ENCODE assay signal across 9 cellular contexts in the genomic region with DNA sequence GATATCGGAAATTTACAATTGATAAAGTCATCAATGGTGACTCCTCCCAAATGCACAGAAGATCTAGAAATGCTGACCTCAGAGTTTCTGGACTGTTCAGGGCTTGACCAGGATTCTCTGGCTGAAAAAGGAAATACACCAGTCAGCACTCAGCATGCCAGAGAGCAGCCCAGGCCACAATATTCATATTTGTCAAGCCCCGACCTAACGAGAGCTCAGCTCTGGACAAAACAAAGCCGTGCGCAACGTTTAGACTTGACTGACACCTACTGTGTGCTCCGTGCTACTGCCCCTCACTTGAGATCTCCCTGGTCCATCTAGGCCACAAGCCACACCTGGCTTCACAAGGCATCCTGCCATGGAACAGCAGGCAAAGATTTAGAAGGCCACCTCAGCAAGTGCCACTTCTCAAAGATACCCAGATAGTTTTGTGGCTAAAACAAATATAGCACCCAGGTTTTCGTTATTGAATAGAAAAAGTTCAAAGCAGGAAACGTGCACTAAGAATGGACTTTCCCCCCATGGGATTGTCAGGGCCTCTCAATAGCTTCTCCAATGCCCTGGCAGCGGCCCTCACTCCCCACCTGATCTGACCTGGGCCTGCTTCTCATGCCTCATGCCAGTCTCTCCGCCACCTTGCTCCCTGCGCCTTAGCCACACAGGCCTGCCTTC.
DNase-seq lines count a peak whose midpoint lies in the region; ATAC-seq, FAIRE-seq and TF ChIP-seq lines count a peak whose summit lies in the region.
"Had no signal": no experiment of that assay in that cellular context is flagged by ENCODE, and none has a peak within 500 bp of the region (broad histone marks: within the 10 kb centered on the region; RNA-seq: fewer than 3 reads in every experiment).

No MANE protein-coding gene starts in this region.

- no peak overlapping the region for H3K27ac ChIP-seq in RWPE1

- H3K27ac Mint-ChIP-seq in T-cell: peak overlapping the region; percentile 94 to 95
- peak overlapping the region; percentile 89 for H3K27ac Mint-ChIP-seq in stimulated activated naive CD8-positive, alpha-beta T cell treated with anti-CD3 and anti-CD28 coated beads, Interleukin-15, Interleukin-2, amounts not matched to agents 100 ng/mL and 50 ng/mL, for 24 hours

- peaks cover 54% of the 10 kb centered on the region for H3K36me3 Mint-ChIP-seq in T-cell
- H3K36me3 Mint-ChIP-seq in stimulated activated naive CD8-positive, alpha-beta T cell treated with anti-CD3 and anti-CD28 coated beads, Interleukin-15, Interleukin-2, amounts not matched to agents 100 ng/mL and 50 ng/mL, for 24 hours (ENCODE audit: low read depth): peaks cover 40% of the 10 kb centered on the region

- peak; percentile 58 for ATAC-seq in HG02623 (IDR thresholded peaks at IDR 0.05; ENCODE audit: unreplicated experiment)
- ATAC-seq in T-cell (replicated peaks in 1 of 4): peak in 3 of 4 experiments; percentile 8 to 29 (median 20)
- peak; percentile 18 to 41 for ATAC-seq in left cardiac atrium

- H3K4me1 Mint-ChIP-seq in T-cell: peaks cover 96 to 97% (median 97%) of the 10 kb centered on the region in 3 donors
- H3K4me1 Mint-ChIP-seq in stimulated activated naive CD8-positive, alpha-beta T cell treated with anti-CD3 and anti-CD28 coated beads, Interleukin-15, Interleukin-2, amounts not matched to agents 100 ng/mL and 50 ng/mL, for 24 hours (ENCODE audit: low read depth): peaks cover 98% of the 10 kb centered on the region

- no peak for TF ChIP-seq CTCF in RWPE1 (conservative IDR thresholded peaks at IDR 0.05; ENCODE audit: low read depth)

- POLR2A ChIA-PET in T-cell (lab: Charles Lee): interaction anchor here (0.6 to 3.5 kb wide), 4 partner anchors 14 to 27 kb away, joined by 3 to 14 read pairs (median 6); no protein-coding TSS in a partner anchor
- POLR2A ChIA-PET in RWPE1 (lab: Yijun Ruan, JAX; ENCODE audit: low non-redundant PET): no interaction called here

- FAIRE-seq in HTR-8/SVneo (lab: Jason Lieb, UNC): no peak
- FAIRE-seq: TTC549 had no signal

- peak; percentile 9 to 23 for DNase-seq in SHP77 (lab: John Stamatoyannopoulos, UW)
- no peak for DNase-seq in SHP77 treated with DMSO at 0.1 percent for 48 hours (lab: John Stamatoyannopoulos, UW)
- peak in 12 of 34 experiments; percentile 24 to 45 (median 36) for DNase-seq in T-cell
- no peak for DNase-seq in left cardiac atrium
- no peak for DNase-seq in HTR-8/SVneo (ENCODE audit: insufficient read length, low spot score)
- DNase-seq in RWPE1 (ENCODE audit: low spot score): no peak

- CTCF ChIA-PET in T-cell (lab: Charles Lee): interaction anchor here (0.7 to 1.2 kb wide), 8 partner anchors 8 to 58 kb away, joined by 3 to 5 read pairs (median 4); no protein-coding TSS in a partner anchor
- CTCF ChIA-PET in RWPE1 (lab: Yijun Ruan, JAX): interaction anchor here (0.6 kb wide), 1 partner anchor 27 kb away, joined by 3 read pairs; no protein-coding TSS in a partner anchor

- no peaks in the 10 kb centered on the region for H3K27me3 Mint-ChIP-seq in T-cell
- no peaks in the 10 kb centered on the region for H3K27me3 Mint-ChIP-seq in stimulated activated naive CD8-positive, alpha-beta T cell treated with anti-CD3 and anti-CD28 coated beads, Interleukin-15, Interleukin-2, amounts not matched to agents 100 ng/mL and 50 ng/mL, for 24 hours

- peak overlapping the region; percentile 50 to 85 (median 61) for H3K4me3 Mint-ChIP-seq in T-cell
- peak overlapping the region; percentile 32 for H3K4me3 Mint-ChIP-seq in stimulated activated naive CD8-positive, alpha-beta T cell treated with anti-CD3 and anti-CD28 coated beads, Interleukin-15, Interleukin-2, amounts not matched to agents 100 ng/mL and 50 ng/mL, for 24 hours

- H3K9me3 Mint-ChIP-seq in T-cell: no peaks in the 10 kb centered on the region
- H3K9me3 Mint-ChIP-seq in stimulated activated naive CD8-positive, alpha-beta T cell treated with anti-CD3 and anti-CD28 coated beads, Interleukin-15, Interleukin-2, amounts not matched to agents 100 ng/mL and 50 ng/mL, for 24 hours: no peaks in the 10 kb centered on the region

- intact Hi-C loops in left cardiac atrium (cut with DNase I): no loop called here

Comparison
In these comparisons a context has a peak if more than half of its experiments do, and no peak if none do; other contexts are left out.
1. DNase-seq: peak in SHP77 (2 of 2); none in SHP77 treated with DMSO at 0.1 percent for 48 hours (single experiment), left cardiac atrium (single experiment), HTR-8/SVneo (single experiment) and RWPE1 (single experiment).
2. Peak in every context shown above with its lines, with median percentiles within 50 percentile points of each other: ATAC-seq.